Comparison of ENCODE assay signal across 8 cellular contexts in the genomic region with DNA sequence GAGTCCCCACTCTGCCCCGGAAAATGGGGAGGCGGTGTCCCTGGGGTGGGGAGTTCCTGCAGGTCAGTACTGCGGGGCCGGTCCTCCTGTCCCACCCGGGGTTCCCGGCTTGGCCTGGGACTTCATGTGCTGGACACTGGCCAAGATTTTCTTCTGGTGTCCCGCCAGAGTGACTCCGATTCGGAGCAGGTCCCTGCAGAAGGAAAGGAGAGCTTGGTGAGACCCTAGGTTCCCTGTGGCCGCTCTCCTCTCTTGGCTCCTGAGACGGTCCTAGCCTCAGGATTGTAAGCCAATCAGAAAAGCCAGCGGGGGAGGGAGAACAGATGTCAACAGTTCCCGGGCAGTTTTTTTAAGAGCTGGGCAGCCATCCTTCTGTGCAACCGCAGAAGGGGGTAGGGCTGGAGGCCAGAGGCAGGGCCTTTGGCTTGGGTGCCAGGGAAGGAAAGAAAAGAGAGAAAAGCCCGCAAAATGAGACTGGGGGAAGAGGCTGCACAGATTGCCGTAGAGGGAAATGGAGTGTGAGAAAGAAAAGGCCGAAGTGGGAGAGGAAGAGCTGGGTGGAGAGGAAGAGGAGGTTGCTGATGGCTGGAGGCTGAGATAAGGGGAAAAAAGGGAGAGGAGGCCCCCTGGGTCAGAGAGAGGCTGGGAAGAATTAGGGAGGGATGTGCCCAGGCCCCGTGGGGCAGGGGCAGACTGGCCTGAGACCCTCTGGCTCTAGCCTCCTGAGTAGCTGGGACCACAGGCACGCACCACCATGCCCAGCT. TPM values are rescaled to one million over a fixed set of nuclear protein-coding genes. Genes with fewer than 3 reads are reported as not detected.
DNase-seq lines count a peak whose midpoint lies in the region; ATAC-seq and TF ChIP-seq lines count a peak whose summit lies in the region.

No MANE protein-coding gene starts in this region.

- TF ChIP-seq POLR2A in Raji (IDR thresholded peaks at IDR 0.05; ENCODE audit: insufficient read depth, low read depth, low read length): peak; percentile 36; the same call in 1 of the 2 replicates

- no peak for TF ChIP-seq CTCF in 22Rv1 (IDR thresholded peaks at IDR 0.05)
- TF ChIP-seq CTCF in lower lobe of right lung (IDR thresholded peaks at IDR 0.05): no peak
- no peak for TF ChIP-seq CTCF in thoracic aorta (IDR thresholded peaks at IDR 0.05)

- intact Hi-C loops in lower lobe of right lung (cut with DNase I): no loop called here

- H3K27ac ChIP-seq in 22Rv1 (peak overlapping the region; percentile 79), KOPT-K1 (ENCODE audit: low read depth, low read length, poor library complexity, severe bottlenecking) (peak overlapping the region; percentile 1), lower lobe of right lung (peak overlapping the region; percentile 62), thoracic aorta (no peak overlapping the region)

- no peaks in the 10 kb centered on the region for H3K27me3 ChIP-seq in lower lobe of right lung (ENCODE audit: low read depth)
- H3K27me3 ChIP-seq in thoracic aorta (replicated peaks; ENCODE audit: insufficient read depth): no peaks in the 10 kb centered on the region

- H3K4me1 ChIP-seq in lower lobe of right lung (peaks cover 48% of the 10 kb centered on the region), thoracic aorta (ENCODE audit: control insufficient read depth in 1 of 2, low read depth in 2 of 2) (peaks cover 0 to 10% of the 10 kb centered on the region in 2 donors)

- DNase-seq in GM03348 (ENCODE audit: low spot score): peak; percentile 96
- DNase-seq in GOT3 (lab: John Stamatoyannopoulos, UW): peak; percentile 37
- DNase-seq in dedifferentiated amniotic fluid mesenchymal stem cell (ENCODE audit: extremely low spot score): peak; percentile 91
- DNase-seq in lower lobe of right lung: peak; percentile 81
- peak; percentile 50 for DNase-seq in thoracic aorta (ENCODE audit: low spot score)

- H3K9me3 ChIP-seq in KOPT-K1 (ENCODE audit: insufficient read depth, low read length, poor library complexity, severe bottlenecking): no peaks in the 10 kb centered on the region
- H3K9me3 ChIP-seq in lower lobe of right lung: no peaks in the 10 kb centered on the region
- no peaks in the 10 kb centered on the region for H3K9me3 ChIP-seq in thoracic aorta

- H3K4me3 ChIP-seq in lower lobe of right lung (peak overlapping the region; percentile 4), thoracic aorta (peak overlapping the region; percentile 55)

- ATAC-seq in lower lobe of right lung (peak; percentile 89 to 91), thoracic aorta (ENCODE audit: insufficient number of reproducible peaks, low FRiP score, low read depth) (peak; percentile 79)

- H3K36me3 ChIP-seq in KOPT-K1 (ENCODE audit: insufficient read depth, low read length): no peaks in the 10 kb centered on the region
- peaks cover 51% of the 10 kb centered on the region for H3K36me3 ChIP-seq in lower lobe of right lung
- no peaks in the 10 kb centered on the region for H3K36me3 ChIP-seq in thoracic aorta

RNA-seq across cellular contexts. Expression of a gene that starts 23.7 kb away (rescaled TPM):
- total RNA-seq in lower lobe of right lung (68.6 TPM), thoracic aorta (10 to 100 TPM; 20.5 to 29.4 TPM)

RNA-seq across cellular contexts. Expression of a gene that starts 48.9 kb away (rescaled TPM):
- 43.6 TPM for total RNA-seq in lower lobe of right lung
- total RNA-seq in thoracic aorta: 10 to 100 TPM; 20.0 to 25.2 TPM

Comparison
In these comparisons a context has a peak if more than half of its experiments do, and no peak if none do; other contexts are left out.
1. H3K27ac ChIP-seq: peak in 22Rv1 (single experiment), KOPT-K1 (single experiment) and lower lobe of right lung (single experiment); none in thoracic aorta (0 of 2).
2. DNase-seq: peak in every context shown above with its lines; median percentile 96 in GM03348; 91 in dedifferentiated amniotic fluid mesenchymal stem cell; 81 in lower lobe of right lung; 50 in thoracic aorta; 37 in GOT3.